ENCODE assay signal across 1 cellular context in the genomic region with DNA sequence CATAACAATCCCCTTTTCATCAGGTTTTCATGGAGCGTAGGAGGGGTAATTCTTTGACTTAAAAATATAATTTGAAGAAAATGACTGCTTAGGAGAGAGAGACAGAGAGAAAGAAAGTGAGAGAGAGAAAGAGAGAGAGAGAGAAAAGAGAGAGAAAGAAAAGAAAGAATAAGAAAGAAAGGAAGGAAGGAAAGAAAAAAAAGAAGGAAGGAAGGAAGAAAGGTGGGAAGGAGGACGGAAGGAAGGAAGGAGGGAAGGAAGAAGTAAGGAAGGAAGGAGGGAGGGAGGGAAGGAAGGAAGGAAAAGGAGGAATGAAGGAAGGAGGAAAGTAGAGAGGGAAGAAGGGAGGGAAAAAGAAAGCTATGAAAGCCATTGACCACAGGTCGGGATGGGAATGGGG.
TF ChIP-seq lines count a peak whose summit lies in the region.

No MANE protein-coding gene starts in this region.

TF ChIP-seq in K562, 482 proteins besides CTCF, POLR2A, EP300 and RAD21 (continued from another document and continues in another):
- TF ChIP-seq, protein P1, sequence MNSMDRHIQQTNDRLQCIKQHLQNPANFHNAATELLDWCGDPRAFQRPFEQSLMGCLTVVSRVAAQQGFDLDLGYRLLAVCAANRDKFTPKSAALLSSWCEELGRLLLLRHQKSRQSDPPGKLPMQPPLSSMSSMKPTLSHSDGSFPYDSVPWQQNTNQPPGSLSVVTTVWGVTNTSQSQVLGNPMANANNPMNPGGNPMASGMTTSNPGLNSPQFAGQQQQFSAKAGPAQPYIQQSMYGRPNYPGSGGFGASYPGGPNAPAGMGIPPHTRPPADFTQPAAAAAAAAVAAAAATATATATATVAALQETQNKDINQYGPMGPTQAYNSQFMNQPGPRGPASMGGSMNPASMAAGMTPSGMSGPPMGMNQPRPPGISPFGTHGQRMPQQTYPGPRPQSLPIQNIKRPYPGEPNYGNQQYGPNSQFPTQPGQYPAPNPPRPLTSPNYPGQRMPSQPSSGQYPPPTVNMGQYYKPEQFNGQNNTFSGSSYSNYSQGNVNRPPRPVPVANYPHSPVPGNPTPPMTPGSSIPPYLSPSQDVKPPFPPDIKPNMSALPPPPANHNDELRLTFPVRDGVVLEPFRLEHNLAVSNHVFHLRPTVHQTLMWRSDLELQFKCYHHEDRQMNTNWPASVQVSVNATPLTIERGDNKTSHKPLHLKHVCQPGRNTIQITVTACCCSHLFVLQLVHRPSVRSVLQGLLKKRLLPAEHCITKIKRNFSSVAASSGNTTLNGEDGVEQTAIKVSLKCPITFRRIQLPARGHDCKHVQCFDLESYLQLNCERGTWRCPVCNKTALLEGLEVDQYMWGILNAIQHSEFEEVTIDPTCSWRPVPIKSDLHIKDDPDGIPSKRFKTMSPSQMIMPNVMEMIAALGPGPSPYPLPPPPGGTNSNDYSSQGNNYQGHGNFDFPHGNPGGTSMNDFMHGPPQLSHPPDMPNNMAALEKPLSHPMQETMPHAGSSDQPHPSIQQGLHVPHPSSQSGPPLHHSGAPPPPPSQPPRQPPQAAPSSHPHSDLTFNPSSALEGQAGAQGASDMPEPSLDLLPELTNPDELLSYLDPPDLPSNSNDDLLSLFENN (IDR thresholded peaks at IDR 0.05; ENCODE audit: low read depth in 2 of 2, low read length in 2 of 2), result no peak
- TF ChIP-seq FOXK2 (conservative IDR thresholded peaks at IDR 0.05 in 1 of 2, IDR thresholded peaks at IDR 0.05 in 1 of 2; ENCODE audit: low read depth in 2 of 2), result no peak
- no peak for TF ChIP-seq ZNF282 (CRISPR knock-in tag; IDR thresholded peaks at IDR 0.05)
- TF ChIP-seq, protein P2, sequence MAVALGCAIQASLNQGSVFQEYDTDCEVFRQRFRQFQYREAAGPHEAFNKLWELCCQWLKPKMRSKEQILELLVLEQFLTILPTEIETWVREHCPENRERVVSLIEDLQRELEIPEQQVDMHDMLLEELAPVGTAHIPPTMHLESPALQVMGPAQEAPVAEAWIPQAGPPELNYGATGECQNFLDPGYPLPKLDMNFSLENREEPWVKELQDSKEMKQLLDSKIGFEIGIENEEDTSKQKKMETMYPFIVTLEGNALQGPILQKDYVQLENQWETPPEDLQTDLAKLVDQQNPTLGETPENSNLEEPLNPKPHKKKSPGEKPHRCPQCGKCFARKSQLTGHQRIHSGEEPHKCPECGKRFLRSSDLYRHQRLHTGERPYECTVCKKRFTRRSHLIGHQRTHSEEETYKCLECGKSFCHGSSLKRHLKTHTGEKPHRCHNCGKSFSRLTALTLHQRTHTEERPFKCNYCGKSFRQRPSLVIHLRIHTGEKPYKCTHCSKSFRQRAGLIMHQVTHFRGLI (CRISPR knock-in tag; IDR thresholded peaks at IDR 0.05), result no peak
- TF ChIP-seq TRIM24 (IDR thresholded peaks at IDR 0.05), result peak in 1 of 2 experiments; percentile 27; a peak in 1 of 4 replicates
- no peak for TF ChIP-seq MCM7 (IDR thresholded peaks at IDR 0.05)
- TF ChIP-seq THRAP3 (IDR thresholded peaks at IDR 0.05; ENCODE audit: borderline replicate concordance), result 0 out of 2 replicates have a peak, but pooled peaks have one; percentile 29
- TF ChIP-seq, protein P3, sequence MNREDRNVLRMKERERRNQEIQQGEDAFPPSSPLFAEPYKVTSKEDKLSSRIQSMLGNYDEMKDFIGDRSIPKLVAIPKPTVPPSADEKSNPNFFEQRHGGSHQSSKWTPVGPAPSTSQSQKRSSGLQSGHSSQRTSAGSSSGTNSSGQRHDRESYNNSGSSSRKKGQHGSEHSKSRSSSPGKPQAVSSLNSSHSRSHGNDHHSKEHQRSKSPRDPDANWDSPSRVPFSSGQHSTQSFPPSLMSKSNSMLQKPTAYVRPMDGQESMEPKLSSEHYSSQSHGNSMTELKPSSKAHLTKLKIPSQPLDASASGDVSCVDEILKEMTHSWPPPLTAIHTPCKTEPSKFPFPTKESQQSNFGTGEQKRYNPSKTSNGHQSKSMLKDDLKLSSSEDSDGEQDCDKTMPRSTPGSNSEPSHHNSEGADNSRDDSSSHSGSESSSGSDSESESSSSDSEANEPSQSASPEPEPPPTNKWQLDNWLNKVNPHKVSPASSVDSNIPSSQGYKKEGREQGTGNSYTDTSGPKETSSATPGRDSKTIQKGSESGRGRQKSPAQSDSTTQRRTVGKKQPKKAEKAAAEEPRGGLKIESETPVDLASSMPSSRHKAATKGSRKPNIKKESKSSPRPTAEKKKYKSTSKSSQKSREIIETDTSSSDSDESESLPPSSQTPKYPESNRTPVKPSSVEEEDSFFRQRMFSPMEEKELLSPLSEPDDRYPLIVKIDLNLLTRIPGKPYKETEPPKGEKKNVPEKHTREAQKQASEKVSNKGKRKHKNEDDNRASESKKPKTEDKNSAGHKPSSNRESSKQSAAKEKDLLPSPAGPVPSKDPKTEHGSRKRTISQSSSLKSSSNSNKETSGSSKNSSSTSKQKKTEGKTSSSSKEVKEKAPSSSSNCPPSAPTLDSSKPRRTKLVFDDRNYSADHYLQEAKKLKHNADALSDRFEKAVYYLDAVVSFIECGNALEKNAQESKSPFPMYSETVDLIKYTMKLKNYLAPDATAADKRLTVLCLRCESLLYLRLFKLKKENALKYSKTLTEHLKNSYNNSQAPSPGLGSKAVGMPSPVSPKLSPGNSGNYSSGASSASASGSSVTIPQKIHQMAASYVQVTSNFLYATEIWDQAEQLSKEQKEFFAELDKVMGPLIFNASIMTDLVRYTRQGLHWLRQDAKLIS (CRISPR knock-in tag; IDR thresholded peaks at IDR 0.05), result no peak
- TF ChIP-seq, protein P4, sequence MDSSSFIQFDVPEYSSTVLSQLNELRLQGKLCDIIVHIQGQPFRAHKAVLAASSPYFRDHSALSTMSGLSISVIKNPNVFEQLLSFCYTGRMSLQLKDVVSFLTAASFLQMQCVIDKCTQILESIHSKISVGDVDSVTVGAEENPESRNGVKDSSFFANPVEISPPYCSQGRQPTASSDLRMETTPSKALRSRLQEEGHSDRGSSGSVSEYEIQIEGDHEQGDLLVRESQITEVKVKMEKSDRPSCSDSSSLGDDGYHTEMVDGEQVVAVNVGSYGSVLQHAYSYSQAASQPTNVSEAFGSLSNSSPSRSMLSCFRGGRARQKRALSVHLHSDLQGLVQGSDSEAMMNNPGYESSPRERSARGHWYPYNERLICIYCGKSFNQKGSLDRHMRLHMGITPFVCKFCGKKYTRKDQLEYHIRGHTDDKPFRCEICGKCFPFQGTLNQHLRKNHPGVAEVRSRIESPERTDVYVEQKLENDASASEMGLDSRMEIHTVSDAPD (CRISPR knock-in tag; IDR thresholded peaks at IDR 0.05), result no peak
- 0 out of 2 replicates have a peak, but pooled peaks have one; percentile 50 for TF ChIP-seq ELF4 (CRISPR knock-in tag; IDR thresholded peaks at IDR 0.05)
- TF ChIP-seq CHD1 (IDR thresholded peaks at IDR 0.05; ENCODE audit: low read length), result no peak
- no peak for TF ChIP-seq MYC (IDR thresholded peaks at IDR 0.05; ENCODE audit: low read depth, low read length)
- TF ChIP-seq MYC (CRISPR knock-in tag; IDR thresholded peaks at IDR 0.05; ENCODE audit: borderline replicate concordance, low read depth), result no peak
- TF ChIP-seq, protein P5, sequence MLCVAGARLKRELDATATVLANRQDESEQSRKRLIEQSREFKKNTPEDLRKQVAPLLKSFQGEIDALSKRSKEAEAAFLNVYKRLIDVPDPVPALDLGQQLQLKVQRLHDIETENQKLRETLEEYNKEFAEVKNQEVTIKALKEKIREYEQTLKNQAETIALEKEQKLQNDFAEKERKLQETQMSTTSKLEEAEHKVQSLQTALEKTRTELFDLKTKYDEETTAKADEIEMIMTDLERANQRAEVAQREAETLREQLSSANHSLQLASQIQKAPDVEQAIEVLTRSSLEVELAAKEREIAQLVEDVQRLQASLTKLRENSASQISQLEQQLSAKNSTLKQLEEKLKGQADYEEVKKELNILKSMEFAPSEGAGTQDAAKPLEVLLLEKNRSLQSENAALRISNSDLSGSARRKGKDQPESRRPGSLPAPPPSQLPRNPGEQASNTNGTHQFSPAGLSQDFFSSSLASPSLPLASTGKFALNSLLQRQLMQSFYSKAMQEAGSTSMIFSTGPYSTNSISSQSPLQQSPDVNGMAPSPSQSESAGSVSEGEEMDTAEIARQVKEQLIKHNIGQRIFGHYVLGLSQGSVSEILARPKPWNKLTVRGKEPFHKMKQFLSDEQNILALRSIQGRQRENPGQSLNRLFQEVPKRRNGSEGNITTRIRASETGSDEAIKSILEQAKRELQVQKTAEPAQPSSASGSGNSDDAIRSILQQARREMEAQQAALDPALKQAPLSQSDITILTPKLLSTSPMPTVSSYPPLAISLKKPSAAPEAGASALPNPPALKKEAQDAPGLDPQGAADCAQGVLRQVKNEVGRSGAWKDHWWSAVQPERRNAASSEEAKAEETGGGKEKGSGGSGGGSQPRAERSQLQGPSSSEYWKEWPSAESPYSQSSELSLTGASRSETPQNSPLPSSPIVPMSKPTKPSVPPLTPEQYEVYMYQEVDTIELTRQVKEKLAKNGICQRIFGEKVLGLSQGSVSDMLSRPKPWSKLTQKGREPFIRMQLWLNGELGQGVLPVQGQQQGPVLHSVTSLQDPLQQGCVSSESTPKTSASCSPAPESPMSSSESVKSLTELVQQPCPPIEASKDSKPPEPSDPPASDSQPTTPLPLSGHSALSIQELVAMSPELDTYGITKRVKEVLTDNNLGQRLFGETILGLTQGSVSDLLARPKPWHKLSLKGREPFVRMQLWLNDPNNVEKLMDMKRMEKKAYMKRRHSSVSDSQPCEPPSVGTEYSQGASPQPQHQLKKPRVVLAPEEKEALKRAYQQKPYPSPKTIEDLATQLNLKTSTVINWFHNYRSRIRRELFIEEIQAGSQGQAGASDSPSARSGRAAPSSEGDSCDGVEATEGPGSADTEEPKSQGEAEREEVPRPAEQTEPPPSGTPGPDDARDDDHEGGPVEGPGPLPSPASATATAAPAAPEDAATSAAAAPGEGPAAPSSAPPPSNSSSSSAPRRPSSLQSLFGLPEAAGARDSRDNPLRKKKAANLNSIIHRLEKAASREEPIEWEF (CRISPR knock-in tag; IDR thresholded peaks at IDR 0.05), result no peak
- TF ChIP-seq ZNF274 (IDR thresholded peaks at IDR 0.05; ENCODE audit: borderline replicate concordance, low read depth, low read length), result no peak
- TF ChIP-seq, protein P6, sequence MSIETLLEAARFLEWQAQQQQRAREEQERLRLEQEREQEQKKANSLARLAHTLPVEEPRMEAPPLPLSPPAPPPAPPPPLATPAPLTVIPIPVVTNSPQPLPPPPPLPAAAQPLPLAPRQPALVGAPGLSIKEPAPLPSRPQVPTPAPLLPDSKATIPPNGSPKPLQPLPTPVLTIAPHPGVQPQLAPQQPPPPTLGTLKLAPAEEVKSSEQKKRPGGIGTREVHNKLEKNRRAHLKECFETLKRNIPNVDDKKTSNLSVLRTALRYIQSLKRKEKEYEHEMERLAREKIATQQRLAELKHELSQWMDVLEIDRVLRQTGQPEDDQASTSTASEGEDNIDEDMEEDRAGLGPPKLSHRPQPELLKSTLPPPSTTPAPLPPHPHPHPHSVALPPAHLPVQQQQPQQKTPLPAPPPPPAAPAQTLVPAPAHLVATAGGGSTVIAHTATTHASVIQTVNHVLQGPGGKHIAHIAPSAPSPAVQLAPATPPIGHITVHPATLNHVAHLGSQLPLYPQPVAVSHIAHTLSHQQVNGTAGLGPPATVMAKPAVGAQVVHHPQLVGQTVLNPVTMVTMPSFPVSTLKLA (conservative IDR thresholded peaks at IDR 0.05), result no peak
- no peak for TF ChIP-seq SMARCC2 (IDR thresholded peaks at IDR 0.05; ENCODE audit: low read depth)
- no peak for TF ChIP-seq BRF1 (IDR thresholded peaks at IDR 0.05; ENCODE audit: borderline replicate concordance, extremely low read depth, insufficient read length)
- no peak for TF ChIP-seq ETV1 (tag; conservative IDR thresholded peaks at IDR 0.05; ENCODE audit: low read depth)
- TF ChIP-seq HNRNPUL1 (IDR thresholded peaks at IDR 0.05; ENCODE audit: low read length), result no peak
- TF ChIP-seq, protein P7, sequence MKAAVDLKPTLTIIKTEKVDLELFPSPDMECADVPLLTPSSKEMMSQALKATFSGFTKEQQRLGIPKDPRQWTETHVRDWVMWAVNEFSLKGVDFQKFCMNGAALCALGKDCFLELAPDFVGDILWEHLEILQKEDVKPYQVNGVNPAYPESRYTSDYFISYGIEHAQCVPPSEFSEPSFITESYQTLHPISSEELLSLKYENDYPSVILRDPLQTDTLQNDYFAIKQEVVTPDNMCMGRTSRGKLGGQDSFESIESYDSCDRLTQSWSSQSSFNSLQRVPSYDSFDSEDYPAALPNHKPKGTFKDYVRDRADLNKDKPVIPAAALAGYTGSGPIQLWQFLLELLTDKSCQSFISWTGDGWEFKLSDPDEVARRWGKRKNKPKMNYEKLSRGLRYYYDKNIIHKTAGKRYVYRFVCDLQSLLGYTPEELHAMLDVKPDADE (conservative IDR thresholded peaks at IDR 0.05; ENCODE audit: control insufficient read depth, low read depth, low read length), result no peak
- no peak for TF ChIP-seq SMAD2 (IDR thresholded peaks at IDR 0.05; ENCODE audit: low read depth, low read length)
- no peak for TF ChIP-seq HMGN3 (IDR thresholded peaks at IDR 0.05; ENCODE audit: borderline replicate concordance, extremely low read depth, insufficient read length, low read depth, low read length)
- no peak for TF ChIP-seq CSDE1 (IDR thresholded peaks at IDR 0.05)
- no peak for TF ChIP-seq ZNF23 (CRISPR knock-in tag; IDR thresholded peaks at IDR 0.05)
- TF ChIP-seq, protein P8, sequence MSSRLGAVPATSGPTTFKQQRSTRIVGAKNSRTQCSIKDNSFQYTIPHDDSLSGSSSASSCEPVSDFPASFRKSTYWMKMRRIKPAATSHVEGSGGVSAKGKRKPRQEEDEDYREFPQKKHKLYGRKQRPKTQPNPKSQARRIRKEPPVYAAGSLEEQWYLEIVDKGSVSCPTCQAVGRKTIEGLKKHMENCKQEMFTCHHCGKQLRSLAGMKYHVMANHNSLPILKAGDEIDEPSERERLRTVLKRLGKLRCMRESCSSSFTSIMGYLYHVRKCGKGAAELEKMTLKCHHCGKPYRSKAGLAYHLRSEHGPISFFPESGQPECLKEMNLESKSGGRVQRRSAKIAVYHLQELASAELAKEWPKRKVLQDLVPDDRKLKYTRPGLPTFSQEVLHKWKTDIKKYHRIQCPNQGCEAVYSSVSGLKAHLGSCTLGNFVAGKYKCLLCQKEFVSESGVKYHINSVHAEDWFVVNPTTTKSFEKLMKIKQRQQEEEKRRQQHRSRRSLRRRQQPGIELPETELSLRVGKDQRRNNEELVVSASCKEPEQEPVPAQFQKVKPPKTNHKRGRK (tag; IDR thresholded peaks at IDR 0.05), result peak; percentile 82
- TF ChIP-seq PHF21A (IDR thresholded peaks at IDR 0.05; ENCODE audit: borderline replicate concordance, low read depth), result no peak
- TF ChIP-seq POLR3G (IDR thresholded peaks at IDR 0.05; ENCODE audit: extremely low read depth, insufficient read length, insufficient replicate concordance), result no peak
- no peak for TF ChIP-seq ETS2 (tag; IDR thresholded peaks at IDR 0.05; ENCODE audit: borderline replicate concordance, poor library complexity, severe bottlenecking)
- 0 out of 4 replicates have a peak, but pooled peaks of 1 of the 2 experiments have one; percentile 23 for TF ChIP-seq HDAC1 (IDR thresholded peaks at IDR 0.05)
- no peak for TF ChIP-seq MEF2A (IDR thresholded peaks at IDR 0.05; ENCODE audit: control insufficient read depth, low read depth, low read length)
- TF ChIP-seq, protein P9, sequence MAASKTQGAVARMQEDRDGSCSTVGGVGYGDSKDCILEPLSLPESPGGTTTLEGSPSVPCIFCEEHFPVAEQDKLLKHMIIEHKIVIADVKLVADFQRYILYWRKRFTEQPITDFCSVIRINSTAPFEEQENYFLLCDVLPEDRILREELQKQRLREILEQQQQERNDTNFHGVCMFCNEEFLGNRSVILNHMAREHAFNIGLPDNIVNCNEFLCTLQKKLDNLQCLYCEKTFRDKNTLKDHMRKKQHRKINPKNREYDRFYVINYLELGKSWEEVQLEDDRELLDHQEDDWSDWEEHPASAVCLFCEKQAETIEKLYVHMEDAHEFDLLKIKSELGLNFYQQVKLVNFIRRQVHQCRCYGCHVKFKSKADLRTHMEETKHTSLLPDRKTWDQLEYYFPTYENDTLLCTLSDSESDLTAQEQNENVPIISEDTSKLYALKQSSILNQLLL (CRISPR knock-in tag; IDR thresholded peaks at IDR 0.05; ENCODE audit: borderline replicate concordance), result no peak
- TF ChIP-seq ZNF589 (CRISPR knock-in tag; IDR thresholded peaks at IDR 0.05; ENCODE audit: low read depth), result no peak
- TF ChIP-seq ZNF143 (CRISPR knock-in tag; IDR thresholded peaks at IDR 0.05), result no peak
- TF ChIP-seq ZNF507 (tag; conservative IDR thresholded peaks at IDR 0.05), result no peak
- no peak for TF ChIP-seq ZNF41 (CRISPR knock-in tag; conservative IDR thresholded peaks at IDR 0.05)
